In genomic region chr1:153985341-153985912, GRCh38 we compare ENCODE assay signal across 8 cellular contexts. TPM values are rescaled to one million over a fixed set of nuclear protein-coding genes. Genes with fewer than 3 reads are reported as not detected.
A peak's percentile ranks its signal among the peaks of the same experiment; 100 is the strongest.
DNase-seq lines count a peak whose midpoint lies in the region; ATAC-seq and TF ChIP-seq lines count a peak whose summit lies in the region.

No MANE protein-coding gene starts in this region.

- DNase-seq in T-helper 17 cell (no peak), endothelial cell (ENCODE audit: low spot score) (no peak), NCI-H1930 (lab: John Stamatoyannopoulos, UW) (no peak), NCI-H2227 (lab: John Stamatoyannopoulos, UW; ENCODE audit: unreplicated experiment) (no peak)
- DNase-seq in naive thymus-derived CD4-positive, alpha-beta T cell, result no peak

- H3K27me3 Mint-ChIP-seq in T-helper 17 cell (peaks cover 16% of the 10 kb centered on the region), endothelial cell (ENCODE audit: unreplicated experiment) (peaks cover 10% of the 10 kb centered on the region)
- H3K27me3 Mint-ChIP-seq in naive thymus-derived CD4-positive, alpha-beta T cell, result peaks cover 0 to 21% (median 9%) of the 10 kb centered on the region in 5 donors

- H3K4me3 ChIP-seq in naive thymus-derived CD4-positive, alpha-beta T cell (ENCODE audit: low read length), result no peak overlapping the region
- H3K4me3 ChIP-seq in urinary bladder (ENCODE audit: low read depth, low read length), result peak overlapping the region; percentile 47

- H3K9me3 ChIP-seq in T-helper 17 cell (ENCODE audit: control insufficient read depth, low read length, poor library complexity, severe bottlenecking), result no peaks in the 10 kb centered on the region
- H3K9me3 ChIP-seq in naive thymus-derived CD4-positive, alpha-beta T cell (ENCODE audit: control insufficient read depth in 2 of 3, low read length in 3 of 3), result no peaks in the 10 kb centered on the region

- peaks cover 7 to 8% of the 10 kb centered on the region in 2 donors for H3K4me1 ChIP-seq in naive thymus-derived CD4-positive, alpha-beta T cell (ENCODE audit: control insufficient read depth in 2 of 2, insufficient read depth in 2 of 2, low read length in 2 of 2)
- H3K4me1 ChIP-seq in urinary bladder (ENCODE audit: insufficient read depth), result no peaks in the 10 kb centered on the region

- no peaks in the 10 kb centered on the region for H3K9me3 Mint-ChIP-seq in endothelial cell (ENCODE audit: unreplicated experiment)
- H3K9me3 Mint-ChIP-seq in naive thymus-derived CD4-positive, alpha-beta T cell, result peaks cover 0 to 2% (median 0%) of the 10 kb centered on the region in 11 donors

- CTCF ChIA-PET in naive thymus-derived CD4-positive, alpha-beta T cell (lab: Charles Lee), result interaction anchor here (0.6 to 8.0 kb wide), 10 partner anchors 18 to 413 kb away, joined by 3 to 84 read pairs (median 6); partner anchors contain the start of genes CREB3L4 and GATAD2B

- TF ChIP-seq POLR2A in GM19099 (IDR thresholded peaks at IDR 0.05; ENCODE audit: extremely low read depth, insufficient read length, low read depth), result peak; percentile 29

- no peak for TF ChIP-seq CTCF in endothelial cell (IDR thresholded peaks at IDR 0.05; ENCODE audit: unreplicated experiment)

- H3K36me3 Mint-ChIP-seq in T-helper 17 cell (ENCODE audit: low read depth), result no peaks in the 10 kb centered on the region
- H3K36me3 Mint-ChIP-seq in endothelial cell (ENCODE audit: low read depth, unreplicated experiment), result peaks cover 34% of the 10 kb centered on the region
- H3K36me3 Mint-ChIP-seq in naive thymus-derived CD4-positive, alpha-beta T cell, result peaks cover 0 to 2% (median 0%) of the 10 kb centered on the region in 5 donors

- WGBS in urinary bladder, result 7% methylated on average over 7 of the region's 7 CpGs

- H3K27me3 ChIP-seq in naive thymus-derived CD4-positive, alpha-beta T cell (ENCODE audit: control insufficient read depth in 2 of 2, insufficient read depth in 2 of 2, low read length in 2 of 2), result no peaks in the 10 kb centered on the region

- intact Hi-C loops in naive thymus-derived CD4-positive, alpha-beta T cell (cut with micrococcal nuclease), result loop anchor here in 1 of 2 donors (10.0 kb wide), 1 partner anchor 471 kb away; no protein-coding TSS in a partner anchor

- peaks cover 15% of the 10 kb centered on the region for H3K4me1 Mint-ChIP-seq in T-helper 17 cell
- H3K4me1 Mint-ChIP-seq in endothelial cell (ENCODE audit: unreplicated experiment), result peaks cover 38% of the 10 kb centered on the region
- H3K4me1 Mint-ChIP-seq in naive thymus-derived CD4-positive, alpha-beta T cell, result peaks cover 16 to 32% (median 20%) of the 10 kb centered on the region in 7 donors

- ATAC-seq in T-helper 17 cell (no peak), HG03108 (IDR thresholded peaks at IDR 0.05; ENCODE audit: unreplicated experiment) (no peak)
- ATAC-seq in naive thymus-derived CD4-positive, alpha-beta T cell, result peak; percentile 31

- POLR2A ChIA-PET in naive thymus-derived CD4-positive, alpha-beta T cell (lab: Charles Lee), result interaction anchor here (0.9 to 10.4 kb wide), 6 partner anchors 8 to 201 kb away, joined by 4 to 157 read pairs (median 11); partner anchors contain the start of genes CREB3L4, CRTC2 and JTB

- H3K27ac Mint-ChIP-seq in T-helper 17 cell (peak overlapping the region; percentile 56), endothelial cell (ENCODE audit: unreplicated experiment) (peak overlapping the region; percentile 93)
- peak overlapping the region in 6 of 9 donors; percentile 2 to 83 (median 29) for H3K27ac Mint-ChIP-seq in naive thymus-derived CD4-positive, alpha-beta T cell

- no peaks in the 10 kb centered on the region for H3K36me3 ChIP-seq in naive thymus-derived CD4-positive, alpha-beta T cell (ENCODE audit: control insufficient read depth in 2 of 3, insufficient read depth in 3 of 3, low read length in 3 of 3)
- no peaks in the 10 kb centered on the region for H3K36me3 ChIP-seq in urinary bladder (ENCODE audit: insufficient read depth)

- H3K4me3 Mint-ChIP-seq in T-helper 17 cell (peak overlapping the region; percentile 15), endothelial cell (ENCODE audit: unreplicated experiment) (peak overlapping the region; percentile 99)
- H3K4me3 Mint-ChIP-seq in naive thymus-derived CD4-positive, alpha-beta T cell, result peak overlapping the region; percentile 19 to 69 (median 53)

- H3K27ac ChIP-seq in naive thymus-derived CD4-positive, alpha-beta T cell (ENCODE audit: low read depth, low read length), result no peak overlapping the region
- H3K27ac ChIP-seq in urinary bladder (ENCODE audit: low read depth), result peak overlapping the region; percentile 63

RNA-seq across cellular contexts. Expression of gene RAB13, which starts 0.7 kb away (rescaled TPM):
- total RNA-seq in T-helper 17 cell (1 to 10 TPM in 1 of 2 donors, under 1 TPM in 1; 0.40 to 2.2 TPM), endothelial cell (ENCODE audit: unreplicated experiment) (419 TPM), urinary bladder (37.0 TPM)
- 1 to 10 TPM in 2 of 5 experiments, under 1 TPM in 2, not detected in 1; 0.45 to 2.2 (median 1.4) TPM for total RNA-seq in naive thymus-derived CD4-positive, alpha-beta T cell
- not detected for polyA plus RNA-seq in naive thymus-derived CD4-positive, alpha-beta T cell
- 192 TPM for polyA plus RNA-seq in urinary bladder

RNA-seq across cellular contexts. Expression of gene RPS27, which starts 5.1 kb away (rescaled TPM):
- total RNA-seq in T-helper 17 cell (1,000 to 10,000 TPM; 4,265 to 4,392 TPM), endothelial cell (ENCODE audit: unreplicated experiment) (2,665 TPM), urinary bladder (3,498 TPM)
- 1,000 to 10,000 TPM; 2,313 to 8,530 (median 5,699) TPM for total RNA-seq in naive thymus-derived CD4-positive, alpha-beta T cell
- over 10,000 TPM; 24,536 to 29,571 TPM for polyA plus RNA-seq in naive thymus-derived CD4-positive, alpha-beta T cell
- 10,997 TPM for polyA plus RNA-seq in urinary bladder

RNA-seq across cellular contexts. Expression of gene JTB, which starts 8.0 kb away (rescaled TPM):
- total RNA-seq in T-helper 17 cell, result 10 to 100 TPM; 88.1 to 90.3 TPM
- total RNA-seq in endothelial cell (ENCODE audit: unreplicated experiment), result 58.7 TPM
- 100 to 1,000 TPM in 3 of 5 experiments, 10 to 100 TPM in 2; 78.4 to 134 (median 104) TPM for total RNA-seq in naive thymus-derived CD4-positive, alpha-beta T cell
- polyA plus RNA-seq in naive thymus-derived CD4-positive, alpha-beta T cell, result 100 to 1,000 TPM; 294 to 319 TPM
- 99.5 TPM for total RNA-seq in urinary bladder
- 148 TPM for polyA plus RNA-seq in urinary bladder

RNA-seq across cellular contexts. Expression of gene CREB3L4, which starts 17.7 kb away (rescaled TPM):
- 1 to 10 TPM; 4.5 to 6.0 TPM for total RNA-seq in T-helper 17 cell
- 13.2 TPM for total RNA-seq in endothelial cell (ENCODE audit: unreplicated experiment)
- total RNA-seq in naive thymus-derived CD4-positive, alpha-beta T cell, result 1 to 10 TPM; 4.6 to 8.4 (median 7.0) TPM
- polyA plus RNA-seq in naive thymus-derived CD4-positive, alpha-beta T cell, result 1 to 10 TPM; 6.2 to 7.7 TPM
- total RNA-seq in urinary bladder, result 8.7 TPM
- 12.2 TPM for polyA plus RNA-seq in urinary bladder

RNA-seq across cellular contexts. Expression of gene SLC39A1, which starts 22.1 kb away (rescaled TPM):
- total RNA-seq in T-helper 17 cell (10 to 100 TPM; 14.1 to 16.4 TPM), endothelial cell (ENCODE audit: unreplicated experiment) (136 TPM), urinary bladder (42.6 TPM)
- 10 to 100 TPM; 14.4 to 53.2 (median 18.7) TPM for total RNA-seq in naive thymus-derived CD4-positive, alpha-beta T cell
- polyA plus RNA-seq in naive thymus-derived CD4-positive, alpha-beta T cell, result 10 to 100 TPM; 27.8 to 37.4 TPM
- 121 TPM for polyA plus RNA-seq in urinary bladder

Comparison
In these comparisons a context has a peak if more than half of its experiments do, and no peak if none do; other contexts are left out.
1. H3K27ac Mint-ChIP-seq: peak in every context shown above with its lines; median percentile 93 in endothelial cell; 56 in T-helper 17 cell; 29 in naive thymus-derived CD4-positive, alpha-beta T cell.
2. H3K4me3 Mint-ChIP-seq: peak in every context shown above with its lines; median percentile 99 in endothelial cell; 53 in naive thymus-derived CD4-positive, alpha-beta T cell; 15 in T-helper 17 cell.
3. RNA of gene RAB13, which starts 0.7 kb away (total RNA-seq): 419 TPM in endothelial cell (single experiment) and 37.0 TPM in urinary bladder (single experiment); 0.40 to 2.2 TPM in T-helper 17 cell and 0.45 to 2.2 TPM in naive thymus-derived CD4-positive, alpha-beta T cell; every median in the first group is over 10 times any median in the second.